ENCODE assay signal across 19 cellular contexts in genomic region chr6:46932526-46932925, GRCh38. TPM values are rescaled to one million over a fixed set of nuclear protein-coding genes. Genes with fewer than 3 reads are reported as not detected.
DNase-seq lines count a peak whose midpoint lies in the region; ATAC-seq, FAIRE-seq and TF ChIP-seq lines count a peak whose summit lies in the region.
"Had no signal": no experiment of that assay in that cellular context is flagged by ENCODE, and none has a peak within 500 bp of the region (broad histone marks: within the 10 kb centered on the region; RNA-seq: fewer than 3 reads in every experiment).

No MANE protein-coding gene starts in this region.

- H3K4me1 ChIP-seq in SK-N-SH (ENCODE audit: control insufficient read depth in 1 of 2, insufficient read depth in 2 of 2, low read depth in 1 of 2, low read length in 1 of 2) (no peaks in the 10 kb centered on the region), SJCRH30 (peaks cover 47% of the 10 kb centered on the region), kidney (ENCODE audit: control insufficient read depth in 1 of 2, insufficient read depth in 1 of 2, low read depth in 1 of 2, low read length in 2 of 2) (peaks cover 10 to 13% of the 10 kb centered on the region in 2 donors), thoracic aorta (ENCODE audit: control insufficient read depth in 1 of 2, low read depth in 2 of 2) (peaks cover 4 to 16% of the 10 kb centered on the region in 2 donors)
- H3K4me1 ChIP-seq: suprapubic skin had no signal

- no peak for TF ChIP-seq EP300 in SK-N-SH (IDR thresholded peaks at IDR 0.05; ENCODE audit: borderline replicate concordance in 1 of 2, low read depth in 1 of 2, low read length in 1 of 2)

- H3K4me2 ChIP-seq in SK-N-SH, result peak overlapping the region; percentile 21; the same call in 1 of the 2 replicates

- no peak for FAIRE-seq in kidney (lab: Jason Lieb, UNC)
- FAIRE-seq: G401.6 had no signal

- H3K36me3 ChIP-seq in SK-N-SH (replicated peaks in 1 of 2; ENCODE audit: control insufficient read depth in 1 of 2, insufficient read depth in 2 of 2, low read length in 1 of 2), result no peaks in the 10 kb centered on the region
- no peaks in the 10 kb centered on the region for H3K36me3 ChIP-seq in SJCRH30
- H3K36me3 ChIP-seq in kidney (ENCODE audit: control insufficient read depth in 1 of 2, insufficient read depth in 2 of 2, low read length in 2 of 2), result no peaks in the 10 kb centered on the region
- H3K36me3 ChIP-seq in thoracic aorta, result no peaks in the 10 kb centered on the region
- H3K36me3 ChIP-seq: suprapubic skin had no signal

- no peak for ATAC-seq in SK-N-SH treated with all-trans-retinoic acid at 6 μM for 48 hours
- no peak for ATAC-seq in thoracic aorta (ENCODE audit: insufficient number of reproducible peaks, low FRiP score, low read depth)
- no peak for ATAC-seq in GM21381 (IDR thresholded peaks at IDR 0.05; ENCODE audit: unreplicated experiment)
- ATAC-seq: CD8-positive, alpha-beta T cell had no signal

- no peak overlapping the region for H2AFZ ChIP-seq in SK-N-SH (ENCODE audit: low read depth)

- H3F3A ChIP-seq in SK-N-SH (replicated peaks; ENCODE audit: insufficient read depth), result peaks cover 6% of the 10 kb centered on the region

- no peaks in the 10 kb centered on the region for H3K79me2 ChIP-seq in SK-N-SH (ENCODE audit: insufficient read depth)

- no peaks in the 10 kb centered on the region for H3K9me2 ChIP-seq in SK-N-SH

- H3K4me3 ChIP-seq in SK-N-SH (ENCODE audit: low read depth in 2 of 2, low read length in 1 of 2) (no peak overlapping the region), SJCRH30 (peak overlapping the region; percentile 18), kidney (ENCODE audit: low read length in 2 of 2) (no peak overlapping the region), thoracic aorta (peak overlapping the region; percentile 15)
- H3K4me3 ChIP-seq: suprapubic skin had no signal

- H4K20me1 ChIP-seq in SK-N-SH (ENCODE audit: insufficient read depth), result no peaks in the 10 kb centered on the region

- 6% methylated on average over 2 of the region's 2 CpGs for WGBS in SK-N-SH (ENCODE audit: low lambda C conversion rate)

- H3K9me3 ChIP-seq in SK-N-SH (no peaks in the 10 kb centered on the region), SJCRH30 (replicated peaks) (0 out of 2 replicates have a peak, but pooled peaks cover 3% of the 10 kb centered on the region), kidney (ENCODE audit: control insufficient read depth in 1 of 2, low read length in 2 of 2) (no peaks in the 10 kb centered on the region), thoracic aorta (no peaks in the 10 kb centered on the region)
- H3K9me3 ChIP-seq: suprapubic skin had no signal

- DNase-seq in SK-N-SH (no peak), SJCRH30 (peak in 1 of 2 experiments; percentile 37), kidney (no peak), thoracic aorta (ENCODE audit: low spot score) (no peak), NCI-H524 treated with DMSO at 0.1 percent for 48 hours (lab: John Stamatoyannopoulos, UW) (no peak), HK-2 (ENCODE audit: unreplicated experiment) (no peak)
- DNase-seq: 8988T; activated CD4-positive, CD25-positive, alpha-beta regulatory T cell; activated gamma-delta T cell; aorta; CD8-positive, alpha-beta T cell; HCEC 1CT; stimulated activated CD4-positive, alpha-beta T cell treated with anti-CD3 and anti-CD28 coated beads, Interleukin-2, amount 100 ng/mL, for 24 hours had no signal

- no peak for TF ChIP-seq RAD21 in SK-N-SH (IDR thresholded peaks at IDR 0.05; ENCODE audit: low read length)

- H3K9ac ChIP-seq in SK-N-SH (no peak overlapping the region), kidney (ENCODE audit: low read length in 2 of 2) (no peak overlapping the region)

- POLR2A ChIA-PET in SK-N-SH (lab: Yijun Ruan, JAX), result no interaction called here

- H3K27me3 ChIP-seq in SK-N-SH (ENCODE audit: insufficient read depth) (peaks cover 27% of the 10 kb centered on the region; the same call in 1 of the 2 replicates), SJCRH30 (no peaks in the 10 kb centered on the region), thoracic aorta (replicated peaks; ENCODE audit: insufficient read depth) (no peaks in the 10 kb centered on the region)

- TF ChIP-seq CTCF in SK-N-SH (IDR thresholded peaks at IDR 0.05) (no peak), kidney (IDR thresholded peaks at IDR 0.05; ENCODE audit: borderline replicate concordance, extremely low read depth, insufficient read depth) (no peak), thoracic aorta (IDR thresholded peaks at IDR 0.05) (no peak)

- intact Hi-C loops in kidney (cut with DNase I), result no loop called here

- CTCF ChIA-PET in SK-N-SH (lab: Yijun Ruan, JAX), result no interaction called here

- no peak overlapping the region for H3K27ac ChIP-seq in SK-N-SH (ENCODE audit: low read depth in 2 of 2, low read length in 1 of 2)
- H3K27ac ChIP-seq in SJCRH30, result peak overlapping the region; percentile 70
- peak overlapping the region; percentile 30 to 86 for H3K27ac ChIP-seq in kidney (ENCODE audit: low read depth in 2 of 2, low read length in 2 of 2)
- peak overlapping the region in 1 of 2 donors; percentile 38 for H3K27ac ChIP-seq in thoracic aorta
- H3K27ac ChIP-seq: suprapubic skin had no signal

TF ChIP-seq in SK-N-SH, 30 proteins besides CTCF, POLR2A, EP300 and RAD21 (continues in another document):
- no peak for TF ChIP-seq RFX5 (IDR thresholded peaks at IDR 0.05; ENCODE audit: low read length)
- TF ChIP-seq, protein P1, sequence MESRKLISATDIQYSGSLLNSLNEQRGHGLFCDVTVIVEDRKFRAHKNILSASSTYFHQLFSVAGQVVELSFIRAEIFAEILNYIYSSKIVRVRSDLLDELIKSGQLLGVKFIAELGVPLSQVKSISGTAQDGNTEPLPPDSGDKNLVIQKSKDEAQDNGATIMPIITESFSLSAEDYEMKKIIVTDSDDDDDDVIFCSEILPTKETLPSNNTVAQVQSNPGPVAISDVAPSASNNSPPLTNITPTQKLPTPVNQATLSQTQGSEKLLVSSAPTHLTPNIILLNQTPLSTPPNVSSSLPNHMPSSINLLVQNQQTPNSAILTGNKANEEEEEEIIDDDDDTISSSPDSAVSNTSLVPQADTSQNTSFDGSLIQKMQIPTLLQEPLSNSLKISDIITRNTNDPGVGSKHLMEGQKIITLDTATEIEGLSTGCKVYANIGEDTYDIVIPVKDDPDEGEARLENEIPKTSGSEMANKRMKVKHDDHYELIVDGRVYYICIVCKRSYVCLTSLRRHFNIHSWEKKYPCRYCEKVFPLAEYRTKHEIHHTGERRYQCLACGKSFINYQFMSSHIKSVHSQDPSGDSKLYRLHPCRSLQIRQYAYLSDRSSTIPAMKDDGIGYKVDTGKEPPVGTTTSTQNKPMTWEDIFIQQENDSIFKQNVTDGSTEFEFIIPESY (IDR thresholded peaks at IDR 0.05; ENCODE audit: borderline replicate concordance, low read depth), result no peak
- TF ChIP-seq YY1 (IDR thresholded peaks at IDR 0.05; ENCODE audit: low read depth), result no peak

TF ChIP-seq in SK-N-SH treated with all-trans-retinoic acid at 6 μM for 48 hours, 23 proteins besides CTCF, POLR2A, EP300 and RAD21:
- TF ChIP-seq ZNF8 (CRISPR knock-in tag; IDR thresholded peaks at IDR 0.05) (no peak), RARB (CRISPR knock-in tag; IDR thresholded peaks at IDR 0.05) (no peak), GLIS3 (CRISPR knock-in tag; IDR thresholded peaks at IDR 0.05) (no peak), SNAI2 (CRISPR knock-in tag; IDR thresholded peaks at IDR 0.05) (no peak), ESRRG (CRISPR knock-in tag; IDR thresholded peaks at IDR 0.05) (no peak), TOX (CRISPR knock-in tag; IDR thresholded peaks at IDR 0.05; ENCODE audit: borderline replicate concordance) (no peak), ARNTL (CRISPR knock-in tag; IDR thresholded peaks at IDR 0.05; ENCODE audit: borderline replicate concordance, low read depth) (no peak)
- TF ChIP-seq, protein P2, sequence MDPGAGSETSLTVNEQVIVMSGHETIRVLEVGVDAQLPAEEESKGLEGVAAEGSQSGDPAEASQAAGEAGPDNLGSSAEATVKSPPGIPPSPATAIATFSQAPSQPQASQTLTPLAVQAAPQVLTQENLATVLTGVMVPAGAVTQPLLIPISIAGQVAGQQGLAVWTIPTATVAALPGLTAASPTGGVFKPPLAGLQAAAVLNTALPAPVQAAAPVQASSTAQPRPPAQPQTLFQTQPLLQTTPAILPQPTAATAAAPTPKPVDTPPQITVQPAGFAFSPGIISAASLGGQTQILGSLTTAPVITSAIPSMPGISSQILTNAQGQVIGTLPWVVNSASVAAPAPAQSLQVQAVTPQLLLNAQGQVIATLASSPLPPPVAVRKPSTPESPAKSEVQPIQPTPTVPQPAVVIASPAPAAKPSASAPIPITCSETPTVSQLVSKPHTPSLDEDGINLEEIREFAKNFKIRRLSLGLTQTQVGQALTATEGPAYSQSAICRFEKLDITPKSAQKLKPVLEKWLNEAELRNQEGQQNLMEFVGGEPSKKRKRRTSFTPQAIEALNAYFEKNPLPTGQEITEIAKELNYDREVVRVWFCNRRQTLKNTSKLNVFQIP (CRISPR knock-in tag; IDR thresholded peaks at IDR 0.05; ENCODE audit: borderline replicate concordance, low read depth), result no peak
- TF ChIP-seq, protein P3, sequence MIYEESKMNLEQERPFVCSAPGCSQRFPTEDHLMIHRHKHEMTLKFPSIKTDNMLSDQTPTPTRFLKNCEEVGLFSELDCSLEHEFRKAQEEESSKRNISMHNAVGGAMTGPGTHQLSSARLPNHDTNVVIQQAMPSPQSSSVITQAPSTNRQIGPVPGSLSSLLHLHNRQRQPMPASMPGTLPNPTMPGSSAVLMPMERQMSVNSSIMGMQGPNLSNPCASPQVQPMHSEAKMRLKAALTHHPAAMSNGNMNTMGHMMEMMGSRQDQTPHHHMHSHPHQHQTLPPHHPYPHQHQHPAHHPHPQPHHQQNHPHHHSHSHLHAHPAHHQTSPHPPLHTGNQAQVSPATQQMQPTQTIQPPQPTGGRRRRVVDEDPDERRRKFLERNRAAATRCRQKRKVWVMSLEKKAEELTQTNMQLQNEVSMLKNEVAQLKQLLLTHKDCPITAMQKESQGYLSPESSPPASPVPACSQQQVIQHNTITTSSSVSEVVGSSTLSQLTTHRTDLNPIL (CRISPR knock-in tag; IDR thresholded peaks at IDR 0.05; ENCODE audit: low read depth), result no peak

RNA-seq across cellular contexts. Expression of gene ADGRF5, which starts 10.8 kb away (rescaled TPM):
- polyA plus RNA-seq in SK-N-SH (2012; rRNA removed), result 0.02 and 0.06 TPM in 2 replicates
- 0.01 TPM in 2 replicates for polyA plus RNA-seq in SK-N-SH (2012; cell fraction: cytosol; rRNA removed)
- polyA plus RNA-seq in SK-N-SH (2012; cell fraction: nucleus; rRNA removed), result 0.04 and 0.05 TPM in 2 replicates
- 0.30 and 0.35 TPM in 2 replicates for total RNA-seq in SJCRH30 (2014; rRNA removed; shearing (Covaris generic))
- 51.7 TPM for total RNA-seq in kidney
- 44.1 TPM for polyA plus RNA-seq in kidney (ENCODE audit: insufficient read depth, low read depth, low replicate concordance)
- total RNA-seq in thoracic aorta, result 10 to 100 TPM; 13.5 to 18.1 TPM
- total RNA-seq: CD8-positive, alpha-beta T cell; T-helper 1 cell treated with Interleukin-12 subunit alpha and Interleukin-12 subunit beta and Interleukin-4 antibody, amounts not matched to agents 30 ng/mL and 1 ng/mL, for 36 hours had no signal
- polyA plus RNA-seq: neural cell had no signal

Comparison
In these comparisons a context has a peak if more than half of its experiments do, and no peak if none do; other contexts are left out.
1. H3K27ac ChIP-seq: peak in SJCRH30 (single experiment) and kidney (2 of 2); none in SK-N-SH (0 of 2).
2. H3K4me3 ChIP-seq: peak in SJCRH30 (single experiment) and thoracic aorta (single experiment); none in SK-N-SH (0 of 2) and kidney (0 of 2).
3. RNA of gene ADGRF5, which starts 10.8 kb away (total RNA-seq): 51.7 TPM in kidney (single experiment) and 13.5 to 18.1 TPM in thoracic aorta; 0.30 to 0.35 TPM in SJCRH30; every median in the first group is over 10 times any median in the second.